26 cellular contexts compared by ENCODE assay signal in genomic region chr3:30510596-30510995, GRCh38.
A peak's percentile ranks its signal among the peaks of the same experiment; 100 is the strongest.
DNase-seq lines count a peak whose midpoint lies in the region; ATAC-seq and TF ChIP-seq lines count a peak whose summit lies in the region.
"Had no signal": no experiment of that assay in that cellular context is flagged by ENCODE, and none has a peak within 500 bp of the region (broad histone marks: within the 10 kb centered on the region; RNA-seq: fewer than 3 reads in every experiment).

No MANE protein-coding gene starts in this region.

- TF ChIP-seq CTCF in HCT116 (IDR thresholded peaks at IDR 0.05 in 2 of 3, conservative IDR thresholded peaks at IDR 0.05 in 1 of 3; ENCODE audit: borderline replicate concordance in 1 of 3, insufficient read depth in 1 of 3, low read depth in 2 of 3, low read length in 2 of 3) = no peak
- no peak for TF ChIP-seq CTCF in epithelial cell of esophagus (IDR thresholded peaks at IDR 0.05; ENCODE audit: insufficient read depth, low read depth, low read length, missing control alignments)
- no peak for TF ChIP-seq CTCF in upper lobe of right lung (IDR thresholded peaks at IDR 0.05)

- intact Hi-C loops in HCT116 (cut with micrococcal nuclease) (no loop called here), upper lobe of right lung (cut with DNase I) (no loop called here)

- no peak overlapping the region for H3K27ac ChIP-seq in HCT116 (ENCODE audit: low read depth, low read length)
- peak overlapping the region; percentile 22 for H3K27ac ChIP-seq in SJCRH30
- H3K27ac ChIP-seq in upper lobe of right lung = peak overlapping the region; percentile 28
- H3K27ac ChIP-seq: C4-2B, HL-60, right lobe of liver had no signal

- H3K9me2 ChIP-seq in HCT116 (ENCODE audit: insufficient read depth) = no peaks in the 10 kb centered on the region

- POLR2A ChIA-PET in HCT116 (lab: Charles Lee) = no interaction called here

- no peak overlapping the region for H3K4me2 ChIP-seq in HCT116 (ENCODE audit: low read length)

- H3K9me3 ChIP-seq in HCT116 (ENCODE audit: control insufficient read depth in 1 of 2, insufficient read depth in 1 of 2, low read depth in 1 of 2, low read length in 2 of 2) (no peaks in the 10 kb centered on the region), SJCRH30 (replicated peaks) (no peaks in the 10 kb centered on the region), upper lobe of right lung (no peaks in the 10 kb centered on the region)
- H3K9me3 ChIP-seq: right lobe of liver, tibial nerve had no signal

- RAD21 ChIA-PET in HCT116 (lab: Charles Lee; ENCODE audit: low non-redundant PET in 1 of 2, low total read pairs in 2 of 2, uncharacterized antibody in 2 of 2, unreplicated experiment in 2 of 2) = no interaction called here

- no peak overlapping the region for H3K4me3 ChIP-seq in HCT116 (replicated peaks in 1 of 2; ENCODE audit: low read depth in 1 of 2, low read length in 2 of 2)
- H3K4me3 ChIP-seq in SJCRH30 = no peak overlapping the region
- no peak overlapping the region for H3K4me3 ChIP-seq in epithelial cell of esophagus (ENCODE audit: low read length)
- H3K4me3 ChIP-seq in upper lobe of right lung = no peak overlapping the region
- H3K4me3 ChIP-seq: right lobe of liver, tibial nerve had no signal

- H3K9ac ChIP-seq in HCT116 (ENCODE audit: low read length) = no peak overlapping the region

- CTCF ChIA-PET in HCT116 (lab: Charles Lee) = no interaction called here

- no peaks in the 10 kb centered on the region for H4K20me1 ChIP-seq in HCT116 (ENCODE audit: insufficient read depth)

- BruUV-seq in HCT116 (replicated peaks; lab: Mats Ljungman, UMichigan) = no TSS peak

- H3K4me1 ChIP-seq in HCT116 (ENCODE audit: control insufficient read depth in 1 of 2, insufficient read depth in 2 of 2, low read length in 2 of 2) (peaks cover 5 to 13% of the 10 kb centered on the region in 2 experiments; a peak in 3 of 4 replicates), SJCRH30 (peaks cover 23% of the 10 kb centered on the region), upper lobe of right lung (peaks cover 9% of the 10 kb centered on the region)

- DNase-seq in HCT116 (ENCODE audit: low read depth, low spot score) (no peak), SJCRH30 (peak in 1 of 2 experiments; percentile 23), epithelial cell of esophagus (ENCODE audit: low read depth) (peak; percentile 48), upper lobe of right lung (no peak), retina (no peak), pons (ENCODE audit: low spot score) (no peak), GM19238 (ENCODE audit: insufficient read length, low spot score) (no peak)
- DNase-seq: activated effector memory CD4-positive, alpha-beta T cell treated with anti-CD3 and anti-CD28 coated beads, Interleukin-2, amount 50 U/mL, for 16 hours; activated naive CD8-positive, alpha-beta T cell treated with anti-CD3 and anti-CD28 coated beads for 36 hours; activated T-cell treated with anti-CD3 and anti-CD28 coated beads, Interleukin-2, amount 50 U/mL, for 24 hours; aorta; central memory CD4-positive, alpha-beta T cell; DMS79 treated with DMSO at 0.1 percent for 48 hours; effector memory CD8-positive, alpha-beta T cell; head of caudate nucleus; islet precursor cell; Kasumi-1; left ventricle myocardium superior; NCI-H82; right lobe of liver; stimulated activated CD4-positive, alpha-beta T cell treated with anti-CD3 and anti-CD28 coated beads, Interleukin-12 subunit alpha, Interleukin-12 subunit beta, amount 100 ng/mL, for 4 hours; stimulated activated CD4-positive, alpha-beta T cell treated with anti-CD3 and anti-CD28 coated beads, Interleukin-2, amount 100 ng/mL, for 48 hours had no signal

- H3K36me3 ChIP-seq in HCT116 (ENCODE audit: control insufficient read depth in 1 of 2, insufficient read depth in 2 of 2, low read length in 2 of 2) (no peaks in the 10 kb centered on the region), SJCRH30 (no peaks in the 10 kb centered on the region), upper lobe of right lung (no peaks in the 10 kb centered on the region)
- H3K36me3 ChIP-seq: right lobe of liver, tibial nerve had no signal

- ATAC-seq in HCT116 = no peak
- ATAC-seq in upper lobe of right lung = no peak
- ATAC-seq: effector memory CD8-positive, alpha-beta T cell; esophagus mucosa; right lobe of liver had no signal

- no peak for TF ChIP-seq POLR2A in HCT116 (IDR thresholded peaks at IDR 0.05; ENCODE audit: borderline replicate concordance, extremely low read depth, insufficient read depth, insufficient read length)

- H2AFZ ChIP-seq in HCT116 (ENCODE audit: low read depth, low read length, poor library complexity, severe bottlenecking) = peak overlapping the region; percentile 7

- no peaks in the 10 kb centered on the region for H3K27me3 ChIP-seq in HCT116 (ENCODE audit: insufficient read depth, low read length)
- H3K27me3 ChIP-seq in SJCRH30 = no peaks in the 10 kb centered on the region
- H3K27me3 ChIP-seq in upper lobe of right lung = no peaks in the 10 kb centered on the region
- H3K27me3 ChIP-seq: right lobe of liver, tibial nerve had no signal

- H3K79me2 ChIP-seq in HCT116 (ENCODE audit: insufficient read depth, low read length) = no peaks in the 10 kb centered on the region

- TF ChIP-seq RAD21 in HCT116 (IDR thresholded peaks at IDR 0.05; ENCODE audit: low read depth) = no peak

TF ChIP-seq in HCT116, 20 proteins besides CTCF, POLR2A, EP300 and RAD21:
- TF ChIP-seq, protein P1, sequence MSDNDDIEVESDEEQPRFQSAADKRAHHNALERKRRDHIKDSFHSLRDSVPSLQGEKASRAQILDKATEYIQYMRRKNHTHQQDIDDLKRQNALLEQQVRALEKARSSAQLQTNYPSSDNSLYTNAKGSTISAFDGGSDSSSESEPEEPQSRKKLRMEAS (IDR thresholded peaks at IDR 0.05) = no peak
- no peak for TF ChIP-seq ELF1 (IDR thresholded peaks at IDR 0.05; ENCODE audit: borderline replicate concordance, low read depth)
- TF ChIP-seq ZNF274 (IDR thresholded peaks at IDR 0.05; ENCODE audit: low read depth, low read length) = no peak
- TF ChIP-seq CBX3 (IDR thresholded peaks at IDR 0.05; ENCODE audit: low read depth) = no peak
